In genomic region chr10:61964059-61964709, GRCh38 we compare ENCODE assay signal across 9 cellular contexts.
DNase-seq lines count a peak whose midpoint lies in the region; ATAC-seq and TF ChIP-seq lines count a peak whose summit lies in the region.
"Had no signal": no experiment of that assay in that cellular context is flagged by ENCODE, and none has a peak within 500 bp of the region (broad histone marks: within the 10 kb centered on the region; RNA-seq: fewer than 3 reads in every experiment).

No MANE protein-coding gene starts in this region.

- TF ChIP-seq CTCF in right atrium auricular region (IDR thresholded peaks at IDR 0.05): no peak
- no peak for TF ChIP-seq CTCF in heart left ventricle (IDR thresholded peaks at IDR 0.05)
- TF ChIP-seq CTCF in tibial artery (IDR thresholded peaks at IDR 0.05): no peak

- H3K4me1 ChIP-seq in right atrium auricular region: peaks cover 0 to 10% of the 10 kb centered on the region in 2 donors
- peaks cover 0 to 53% (median 10%) of the 10 kb centered on the region in 12 donors for H3K4me1 ChIP-seq in heart left ventricle
- H3K4me1 ChIP-seq in tibial artery: peaks cover 0 to 58% (median 6%) of the 10 kb centered on the region in 4 donors

- no peaks in the 10 kb centered on the region for H3K9me3 ChIP-seq in right atrium auricular region
- no peaks in the 10 kb centered on the region for H3K9me3 ChIP-seq in heart left ventricle
- no peaks in the 10 kb centered on the region for H3K9me3 ChIP-seq in tibial artery

- H3K36me3 ChIP-seq in right atrium auricular region (no peaks in the 10 kb centered on the region), heart left ventricle (no peaks in the 10 kb centered on the region), tibial artery (no peaks in the 10 kb centered on the region)

- intact Hi-C loops in Right ventricle myocardium inferior (cut with DNase I) (no loop called here), heart left ventricle (cut with DNase I) (loop anchor here in 1 of 10 donors (10.0 kb wide), 1 partner anchor 59 kb away; the partner anchor contains the start of gene ARID5B), tibial artery (cut with DNase I; ENCODE audit: low total_unique reads) (no loop called here)

- H3K4me3 ChIP-seq in right atrium auricular region (no peak overlapping the region), heart left ventricle (peak overlapping the region in 4 of 12 donors; percentile 7 to 20 (median 16)), tibial artery (peak overlapping the region; percentile 4 to 20)

- H3K27me3 ChIP-seq in right atrium auricular region (no peaks in the 10 kb centered on the region), heart left ventricle (no peaks in the 10 kb centered on the region), tibial artery (no peaks in the 10 kb centered on the region)

- H3K27ac ChIP-seq in right atrium auricular region (no peak overlapping the region), heart left ventricle (peak overlapping the region in 9 of 12 donors; percentile 9 to 53 (median 36)), tibial artery (peak overlapping the region; percentile 59 to 66)

- WGBS in heart left ventricle, 4 donors: 18 to 45% (median 36%) methylated on average over 3 of the region's 3 CpGs

- ATAC-seq in Right ventricle myocardium inferior (peak; percentile 37), SK-N-SH treated with all-trans-retinoic acid at 6 μM for 48 hours (peak; percentile 44; the same call in 2 of the 3 replicates), heart left ventricle (peak; percentile 29 to 49 (median 36))

- no peak for TF ChIP-seq POLR2A in heart left ventricle (IDR thresholded peaks at IDR 0.05)

- DNase-seq in Right ventricle myocardium inferior (ENCODE audit: missing footprints) (no peak), right atrium auricular region (ENCODE audit: low spot score) (no peak), heart left ventricle (no peak), tibial artery (no peak), pons (ENCODE audit: low spot score) (no peak), NCI-H1930 (lab: John Stamatoyannopoulos, UW) (no peak), AML-193 (lab: John Stamatoyannopoulos, UW) (no peak)
- DNase-seq: NCI-H1417 treated with DMSO at 0.1 percent for 48 hours had no signal

TF ChIP-seq in SK-N-SH treated with all-trans-retinoic acid at 6 μM for 48 hours, 23 proteins besides CTCF, POLR2A, EP300 and RAD21:
- TF ChIP-seq, protein P1, sequence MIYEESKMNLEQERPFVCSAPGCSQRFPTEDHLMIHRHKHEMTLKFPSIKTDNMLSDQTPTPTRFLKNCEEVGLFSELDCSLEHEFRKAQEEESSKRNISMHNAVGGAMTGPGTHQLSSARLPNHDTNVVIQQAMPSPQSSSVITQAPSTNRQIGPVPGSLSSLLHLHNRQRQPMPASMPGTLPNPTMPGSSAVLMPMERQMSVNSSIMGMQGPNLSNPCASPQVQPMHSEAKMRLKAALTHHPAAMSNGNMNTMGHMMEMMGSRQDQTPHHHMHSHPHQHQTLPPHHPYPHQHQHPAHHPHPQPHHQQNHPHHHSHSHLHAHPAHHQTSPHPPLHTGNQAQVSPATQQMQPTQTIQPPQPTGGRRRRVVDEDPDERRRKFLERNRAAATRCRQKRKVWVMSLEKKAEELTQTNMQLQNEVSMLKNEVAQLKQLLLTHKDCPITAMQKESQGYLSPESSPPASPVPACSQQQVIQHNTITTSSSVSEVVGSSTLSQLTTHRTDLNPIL (CRISPR knock-in tag; IDR thresholded peaks at IDR 0.05; ENCODE audit: low read depth): no peak
- TF ChIP-seq TOX (CRISPR knock-in tag; IDR thresholded peaks at IDR 0.05; ENCODE audit: borderline replicate concordance): no peak
TF ChIP-seq in SK-N-SH treated with all-trans-retinoic acid at 6 μM for 48 hours: peak in this region for 0.

Comparison
In these comparisons a context has a peak if more than half of its experiments do, and no peak if none do; other contexts are left out.
1. H3K27ac ChIP-seq: peak in heart left ventricle (9 of 12) and tibial artery (2 of 2); none in right atrium auricular region (0 of 2).
2. H3K4me3 ChIP-seq: peak in tibial artery (2 of 2); none in right atrium auricular region (0 of 2).
3. Peak in every context shown above with its lines, with median percentiles within 50 percentile points of each other: ATAC-seq.